Comparison of ENCODE assay signal across 15 cellular contexts in genomic region chr17:50164697-50164988, GRCh38. TPM values are rescaled to one million over a fixed set of nuclear protein-coding genes. Genes with fewer than 3 reads are reported as not detected.
DNase-seq lines count a peak whose midpoint lies in the region; TF ChIP-seq lines count a peak whose summit lies in the region.
"Had no signal": no experiment of that assay in that cellular context is flagged by ENCODE, and none has a peak within 500 bp of the region (broad histone marks: within the 10 kb centered on the region; RNA-seq: fewer than 3 reads in every experiment).

No MANE protein-coding gene starts in this region.

- peak overlapping the region in 7 of 11 experiments; percentile 33 to 79 (median 58); a peak in 11 of 22 replicates for H3K4me2 ChIP-seq in BLaER1 treated with 17β-estradiol and CSF1 and Interleukin-3, amounts not matched to agents 10 nM and 100 nM
- H3K4me2 ChIP-seq in OCI-LY3 (ENCODE audit: low read length) (peak overlapping the region; percentile 89), osteoblast (ENCODE audit: insufficient read depth, low read length) (no peak overlapping the region)

- no peak overlapping the region for H3K4me3 ChIP-seq in BLaER1 treated with 17β-estradiol and CSF1 and Interleukin-3, amounts not matched to agents 10 nM and 100 nM
- peak overlapping the region; percentile 68 for H3K4me3 ChIP-seq in OCI-LY3 (ENCODE audit: low read length)
- H3K4me3 ChIP-seq in osteoblast (ENCODE audit: insufficient read depth, low read length): no peak overlapping the region
- H3K4me3 ChIP-seq: SJCRH30 had no signal

- peaks cover 36 to 50% (median 46%) of the 10 kb centered on the region in 10 experiments for H3K4me1 ChIP-seq in BLaER1 treated with 17β-estradiol and CSF1 and Interleukin-3, amounts not matched to agents 10 nM and 100 nM
- H3K4me1 ChIP-seq in OCI-LY3 (ENCODE audit: low read length) (peaks cover 57% of the 10 kb centered on the region), osteoblast (ENCODE audit: insufficient read depth, low read length) (peaks cover 11% of the 10 kb centered on the region)

- H3K36me3 ChIP-seq in BLaER1 treated with 17β-estradiol and CSF1 and Interleukin-3, amounts not matched to agents 10 nM and 100 nM: no peaks in the 10 kb centered on the region
- no peaks in the 10 kb centered on the region for H3K36me3 ChIP-seq in OCI-LY3 (replicated peaks; ENCODE audit: low read depth, low read length)
- no peaks in the 10 kb centered on the region for H3K36me3 ChIP-seq in osteoblast (ENCODE audit: insufficient read depth, low read length)

- H3K36me3 Mint-ChIP-seq in activated T-helper 2 cell treated with anti-CD3 and anti-CD28 coated beads, Interferon-gamma antibody, Interleukin-2, Interleukin-4, amounts not matched to agents 10 μg/mL and 5 μg/mL and 100 μg/mL, durations not matched to agents 14 hours and 24 hours and 36 hours (ENCODE audit: low read depth): peaks cover 3% of the 10 kb centered on the region

- no peak overlapping the region for H3K27ac ChIP-seq in BLaER1 treated with 17β-estradiol and CSF1 and Interleukin-3, amounts not matched to agents 10 nM and 100 nM
- H3K27ac ChIP-seq in OCI-LY3 (ENCODE audit: low read length) (peak overlapping the region; percentile 68; the same call in 1 of the 2 replicates), osteoblast (ENCODE audit: low read depth, low read length) (no peak overlapping the region)
- H3K27ac ChIP-seq: C4-2B had no signal

- no peaks in the 10 kb centered on the region for H3K27me3 Mint-ChIP-seq in activated T-helper 2 cell treated with anti-CD3 and anti-CD28 coated beads, Interferon-gamma antibody, Interleukin-2, Interleukin-4, amounts not matched to agents 10 μg/mL and 5 μg/mL and 100 μg/mL, durations not matched to agents 14 hours and 24 hours and 36 hours (ENCODE audit: low read depth)

- intact Hi-C loops in activated T-helper 2 cell treated with anti-CD3 and anti-CD28 coated beads, Interferon-gamma antibody, Interleukin-2, Interleukin-4, amounts not matched to agents 10 μg/mL and 5 μg/mL and 100 μg/mL, durations not matched to agents 14 hours and 24 hours and 36 hours (cut with micrococcal nuclease): no loop called here

- no peaks in the 10 kb centered on the region; a peak in 1 of 22 replicates for H4K20me1 ChIP-seq in BLaER1 treated with 17β-estradiol and CSF1 and Interleukin-3, amounts not matched to agents 10 nM and 100 nM
- H4K20me1 ChIP-seq in OCI-LY3 (ENCODE audit: insufficient read depth, low read length) (no peaks in the 10 kb centered on the region), osteoblast (ENCODE audit: insufficient read depth, low read length) (no peaks in the 10 kb centered on the region)

- H3K79me2 ChIP-seq in OCI-LY3 (ENCODE audit: low read length) (no peaks in the 10 kb centered on the region), osteoblast (ENCODE audit: insufficient read depth, low read length) (no peaks in the 10 kb centered on the region)

- 0 out of 22 replicates have a peak overlapping the region, but pooled peaks of 1 of the 11 experiments have one; percentile 27 for H3K9ac ChIP-seq in BLaER1 treated with 17β-estradiol and CSF1 and Interleukin-3, amounts not matched to agents 10 nM and 100 nM
- H3K9ac ChIP-seq in OCI-LY3 (ENCODE audit: low read length): no peak overlapping the region; the same call in 1 of the 2 replicates

- H3K27me3 ChIP-seq in BLaER1 treated with 17β-estradiol and CSF1 and Interleukin-3, amounts not matched to agents 10 nM and 100 nM: no peaks in the 10 kb centered on the region
- H3K27me3 ChIP-seq in OCI-LY3 (ENCODE audit: low read depth, low read length): no peaks in the 10 kb centered on the region
- no peaks in the 10 kb centered on the region for H3K27me3 ChIP-seq in osteoblast (ENCODE audit: insufficient read depth, low read length)
- H3K27me3 ChIP-seq: SJCRH30 had no signal

- H3K9me3 ChIP-seq in BLaER1 treated with 17β-estradiol and CSF1 and Interleukin-3, amounts not matched to agents 10 nM and 100 nM (replicated peaks in 1 of 11): no peaks in the 10 kb centered on the region
- H3K9me3 ChIP-seq in OCI-LY3 (ENCODE audit: insufficient read depth, low read length) (no peaks in the 10 kb centered on the region), osteoblast (ENCODE audit: low read depth, low read length) (no peaks in the 10 kb centered on the region)
- H3K9me3 ChIP-seq: SJCRH30 had no signal

- H3K4me1 Mint-ChIP-seq in activated T-helper 2 cell treated with anti-CD3 and anti-CD28 coated beads, Interferon-gamma antibody, Interleukin-2, Interleukin-4, amounts not matched to agents 10 μg/mL and 5 μg/mL and 100 μg/mL, durations not matched to agents 14 hours and 24 hours and 36 hours (ENCODE audit: low read depth): peaks cover 40% of the 10 kb centered on the region

- DNase-seq in osteoblast (ENCODE audit: insufficient read length, low spot score, missing footprints): peak; percentile 37
- no peak for DNase-seq in activated T-helper 2 cell treated with anti-CD3 and anti-CD28 coated beads, Interferon-gamma antibody, Interleukin-2, Interleukin-4, amounts not matched to agents 10 μg/mL and 5 μg/mL and 100 μg/mL, durations not matched to agents 14 hours and 24 hours and 36 hours (ENCODE audit: low spot score)
- no peak for DNase-seq in 8988T
- DNase-seq: DMS153, EL, HFFc6, NCI-H1436, NCI-H2029 treated with DMSO at 0.1 percent for 48 hours, NCI-H510A, NCI-H82, SJCRH30 had no signal

- H3K9me3 Mint-ChIP-seq in activated T-helper 2 cell treated with anti-CD3 and anti-CD28 coated beads, Interferon-gamma antibody, Interleukin-2, Interleukin-4, amounts not matched to agents 10 μg/mL and 5 μg/mL and 100 μg/mL, durations not matched to agents 14 hours and 24 hours and 36 hours: no peaks in the 10 kb centered on the region
- H3K9me3 Mint-ChIP-seq: HFFc6 had no signal

- TF ChIP-seq CTCF in OCI-LY3 (IDR thresholded peaks at IDR 0.05; ENCODE audit: low read depth, low read length): no peak
- no peak for TF ChIP-seq CTCF in osteoblast (IDR thresholded peaks at IDR 0.05; ENCODE audit: extremely low read depth, low read depth, low read length)

- H3K27ac Mint-ChIP-seq in activated T-helper 2 cell treated with anti-CD3 and anti-CD28 coated beads, Interferon-gamma antibody, Interleukin-2, Interleukin-4, amounts not matched to agents 10 μg/mL and 5 μg/mL and 100 μg/mL, durations not matched to agents 14 hours and 24 hours and 36 hours: no peak overlapping the region
- H3K27ac Mint-ChIP-seq: HFFc6 had no signal

- no peak overlapping the region for H3K4me3 Mint-ChIP-seq in activated T-helper 2 cell treated with anti-CD3 and anti-CD28 coated beads, Interferon-gamma antibody, Interleukin-2, Interleukin-4, amounts not matched to agents 10 μg/mL and 5 μg/mL and 100 μg/mL, durations not matched to agents 14 hours and 24 hours and 36 hours (ENCODE audit: low read depth)
- H3K4me3 Mint-ChIP-seq: HFFc6 had no signal

- H2AFZ ChIP-seq in OCI-LY3 (ENCODE audit: low read depth, low read length) (no peak overlapping the region), osteoblast (ENCODE audit: low read length) (no peak overlapping the region)

RNA-seq across cellular contexts. Expression of gene SGCA, which starts 1.2 kb away (rescaled TPM):
- total RNA-seq in osteoblast: 0.29 TPM in 1 of 2 replicates, not detected in the other
- 0.41 and 0.48 TPM in 2 replicates for total RNA-seq in activated T-helper 2 cell treated with anti-CD3 and anti-CD28 coated beads, Interferon-gamma antibody, Interleukin-2, Interleukin-4, amounts not matched to agents 10 μg/mL and 5 μg/mL and 100 μg/mL, durations not matched to agents 14 hours and 24 hours and 36 hours
- total RNA-seq: HT1080 had no signal

RNA-seq across cellular contexts. Expression of gene PPP1R9B, which starts 14.2 kb away (rescaled TPM):
- total RNA-seq in osteoblast: 44.2 and 48.9 TPM in 2 replicates
- total RNA-seq in activated T-helper 2 cell treated with anti-CD3 and anti-CD28 coated beads, Interferon-gamma antibody, Interleukin-2, Interleukin-4, amounts not matched to agents 10 μg/mL and 5 μg/mL and 100 μg/mL, durations not matched to agents 14 hours and 24 hours and 36 hours: 126 and 130 TPM in 2 replicates

RNA-seq across cellular contexts. Expression of gene SAMD14, which starts 34.7 kb away (rescaled TPM):
- total RNA-seq in osteoblast: 2.5 and 2.7 TPM in 2 replicates
- 2.0 and 2.4 TPM in 2 replicates for total RNA-seq in activated T-helper 2 cell treated with anti-CD3 and anti-CD28 coated beads, Interferon-gamma antibody, Interleukin-2, Interleukin-4, amounts not matched to agents 10 μg/mL and 5 μg/mL and 100 μg/mL, durations not matched to agents 14 hours and 24 hours and 36 hours
- total RNA-seq: HT1080 had no signal

RNA-seq across cellular contexts. Expression of gene COL1A1, which starts 36.8 kb away (rescaled TPM):
- total RNA-seq in osteoblast: 6,718 and 8,987 TPM in 2 replicates
- 13.9 and 15.5 TPM in 2 replicates for total RNA-seq in activated T-helper 2 cell treated with anti-CD3 and anti-CD28 coated beads, Interferon-gamma antibody, Interleukin-2, Interleukin-4, amounts not matched to agents 10 μg/mL and 5 μg/mL and 100 μg/mL, durations not matched to agents 14 hours and 24 hours and 36 hours
